ENCODE assay signal across 13 cellular contexts in genomic region chr10:22701132-22701851, GRCh38. TPM values are rescaled to one million over a fixed set of nuclear protein-coding genes. Genes with fewer than 3 reads are reported as not detected.
DNase-seq lines count a peak whose midpoint lies in the region; ATAC-seq and TF ChIP-seq lines count a peak whose summit lies in the region.
"Had no signal": no experiment of that assay in that cellular context is flagged by ENCODE, and none has a peak within 500 bp of the region (broad histone marks: within the 10 kb centered on the region; RNA-seq: fewer than 3 reads in every experiment).

No MANE protein-coding gene starts in this region.

- H3K9me3 Mint-ChIP-seq in activated T-helper 17 cell treated with anti-CD3 and anti-CD28 coated beads, Interleukin-2, amount 50 U/mL, for 72 hours, result no peaks in the 10 kb centered on the region
- H3K9me3 Mint-ChIP-seq in naive thymus-derived CD4-positive, alpha-beta T cell, result peaks cover 0 to 4% (median 0%) of the 10 kb centered on the region in 11 donors
- H3K9me3 Mint-ChIP-seq: nephron had no signal

- POLR2A ChIA-PET in naive thymus-derived CD4-positive, alpha-beta T cell (lab: Charles Lee), result interaction anchor here (0.6 to 3.0 kb wide), 10 partner anchors 9 to 1041 kb away, joined by 3 to 17 read pairs (median 4); no protein-coding TSS in a partner anchor

- no peak for TF ChIP-seq CTCF in GM06990 (IDR thresholded peaks at IDR 0.05; ENCODE audit: insufficient read depth, low read length, poor library complexity, severe bottlenecking)

- no peaks in the 10 kb centered on the region for H3K27me3 Mint-ChIP-seq in activated T-helper 17 cell treated with anti-CD3 and anti-CD28 coated beads, Interleukin-2, amount 50 U/mL, for 72 hours
- H3K27me3 Mint-ChIP-seq in naive thymus-derived CD4-positive, alpha-beta T cell, result no peaks in the 10 kb centered on the region

- H3K36me3 ChIP-seq in GM06990 (ENCODE audit: control insufficient read depth, insufficient read depth, low read length), result no peaks in the 10 kb centered on the region; the same call in 1 of the 2 replicates
- no peaks in the 10 kb centered on the region for H3K36me3 ChIP-seq in naive thymus-derived CD4-positive, alpha-beta T cell (ENCODE audit: control insufficient read depth in 2 of 3, insufficient read depth in 3 of 3, low read length in 3 of 3)

- CTCF ChIA-PET in naive thymus-derived CD4-positive, alpha-beta T cell (lab: Charles Lee), result no interaction called here

- H3K4me1 ChIP-seq in naive thymus-derived CD4-positive, alpha-beta T cell (ENCODE audit: control insufficient read depth in 2 of 2, insufficient read depth in 2 of 2, low read length in 2 of 2), result peaks cover 48 to 81% of the 10 kb centered on the region in 2 donors

- peak overlapping the region; percentile 67 for H3K27ac Mint-ChIP-seq in activated T-helper 17 cell treated with anti-CD3 and anti-CD28 coated beads, Interleukin-2, amount 50 U/mL, for 72 hours
- peak overlapping the region in 8 of 9 donors; percentile 44 to 91 (median 81) for H3K27ac Mint-ChIP-seq in naive thymus-derived CD4-positive, alpha-beta T cell
- H3K27ac Mint-ChIP-seq: nephron had no signal

- DNase-seq in GM06990 (ENCODE audit: extremely low read depth, insufficient read length), result no peak
- DNase-seq in naive thymus-derived CD4-positive, alpha-beta T cell, result no peak
- DNase-seq in amniotic stem cell (lab: John Stamatoyannopoulos, UW), result no peak
- DNase-seq in midbrain (lab: John Stamatoyannopoulos, UW), result no peak
- DNase-seq: IMR-90, left ventricle myocardium superior, NCI-H524 had no signal

- peaks cover 67% of the 10 kb centered on the region for H3K4me1 Mint-ChIP-seq in activated T-helper 17 cell treated with anti-CD3 and anti-CD28 coated beads, Interleukin-2, amount 50 U/mL, for 72 hours
- peaks cover 69 to 97% (median 94%) of the 10 kb centered on the region in 7 donors for H3K4me1 Mint-ChIP-seq in naive thymus-derived CD4-positive, alpha-beta T cell

- H3K4me3 ChIP-seq in GM06990 (replicated peaks; ENCODE audit: low read depth, low read length), result peak overlapping the region; percentile 29
- no peak overlapping the region for H3K4me3 ChIP-seq in naive thymus-derived CD4-positive, alpha-beta T cell (ENCODE audit: low read length)

- intact Hi-C loops in naive thymus-derived CD4-positive, alpha-beta T cell (cut with micrococcal nuclease), result loop anchor here in 1 of 2 donors (1.0 to 2.0 kb wide), 2 partner anchors 8 to 14 kb away; partner anchors contain the start of gene PIP4K2A

- peak; percentile 29 for ATAC-seq in HG02759 (IDR thresholded peaks at IDR 0.05; ENCODE audit: unreplicated experiment)
- ATAC-seq in activated T-helper 17 cell treated with anti-CD3 and anti-CD28 coated beads, Interleukin-2, amount 50 U/mL, for 72 hours (replicated peaks), result peak; percentile 68
- ATAC-seq in naive thymus-derived CD4-positive, alpha-beta T cell, result peak; percentile 14
- no peak for ATAC-seq in GM19023 (IDR thresholded peaks at IDR 0.05; ENCODE audit: unreplicated experiment)
- ATAC-seq in HG03135 (IDR thresholded peaks at IDR 0.05; ENCODE audit: unreplicated experiment), result no peak
- ATAC-seq: left ventricle myocardium superior, Panc1 had no signal

- peak overlapping the region; percentile 61 for H3K4me3 Mint-ChIP-seq in activated T-helper 17 cell treated with anti-CD3 and anti-CD28 coated beads, Interleukin-2, amount 50 U/mL, for 72 hours
- peak overlapping the region in 9 of 10 donors; percentile 12 to 70 (median 43) for H3K4me3 Mint-ChIP-seq in naive thymus-derived CD4-positive, alpha-beta T cell
- H3K4me3 Mint-ChIP-seq: nephron had no signal

- no peaks in the 10 kb centered on the region for H3K9me3 ChIP-seq in naive thymus-derived CD4-positive, alpha-beta T cell (ENCODE audit: control insufficient read depth in 2 of 3, low read length in 3 of 3)

- peak overlapping the region; percentile 5 for H3K27ac ChIP-seq in naive thymus-derived CD4-positive, alpha-beta T cell (ENCODE audit: low read depth, low read length)

- H3K27me3 ChIP-seq in GM06990 (replicated peaks; ENCODE audit: control insufficient read depth, insufficient read depth, low read length), result no peaks in the 10 kb centered on the region
- no peaks in the 10 kb centered on the region for H3K27me3 ChIP-seq in naive thymus-derived CD4-positive, alpha-beta T cell (ENCODE audit: control insufficient read depth in 2 of 2, insufficient read depth in 2 of 2, low read length in 2 of 2)

- H3K36me3 Mint-ChIP-seq in activated T-helper 17 cell treated with anti-CD3 and anti-CD28 coated beads, Interleukin-2, amount 50 U/mL, for 72 hours (ENCODE audit: low read depth), result peaks cover 19% of the 10 kb centered on the region
- peaks cover 3 to 35% (median 24%) of the 10 kb centered on the region in 5 donors for H3K36me3 Mint-ChIP-seq in naive thymus-derived CD4-positive, alpha-beta T cell

RNA-seq across cellular contexts. Expression of gene PIP4K2A, which starts 13.1 kb away (rescaled TPM):
- total RNA-seq in activated T-helper 17 cell treated with anti-CD3 and anti-CD28 coated beads, Interleukin-2, amount 50 U/mL, for 72 hours, result 100 to 1,000 TPM in 1 of 2 donors, 10 to 100 TPM in 1; 86.1 to 111 TPM
- total RNA-seq in naive thymus-derived CD4-positive, alpha-beta T cell, result 100 to 1,000 TPM; 110 to 152 (median 140) TPM
- 10 to 100 TPM; 40.9 to 43.5 TPM for polyA plus RNA-seq in naive thymus-derived CD4-positive, alpha-beta T cell

Comparison
In these comparisons a context has a peak if more than half of its experiments do, and no peak if none do; other contexts are left out.
1. ATAC-seq: peak in HG02759 (single experiment), activated T-helper 17 cell treated with anti-CD3 and anti-CD28 coated beads, Interleukin-2, amount 50 U/mL, for 72 hours (single experiment) and naive thymus-derived CD4-positive, alpha-beta T cell (single experiment); none in GM19023 (single experiment) and HG03135 (single experiment).